In the genomic region with DNA sequence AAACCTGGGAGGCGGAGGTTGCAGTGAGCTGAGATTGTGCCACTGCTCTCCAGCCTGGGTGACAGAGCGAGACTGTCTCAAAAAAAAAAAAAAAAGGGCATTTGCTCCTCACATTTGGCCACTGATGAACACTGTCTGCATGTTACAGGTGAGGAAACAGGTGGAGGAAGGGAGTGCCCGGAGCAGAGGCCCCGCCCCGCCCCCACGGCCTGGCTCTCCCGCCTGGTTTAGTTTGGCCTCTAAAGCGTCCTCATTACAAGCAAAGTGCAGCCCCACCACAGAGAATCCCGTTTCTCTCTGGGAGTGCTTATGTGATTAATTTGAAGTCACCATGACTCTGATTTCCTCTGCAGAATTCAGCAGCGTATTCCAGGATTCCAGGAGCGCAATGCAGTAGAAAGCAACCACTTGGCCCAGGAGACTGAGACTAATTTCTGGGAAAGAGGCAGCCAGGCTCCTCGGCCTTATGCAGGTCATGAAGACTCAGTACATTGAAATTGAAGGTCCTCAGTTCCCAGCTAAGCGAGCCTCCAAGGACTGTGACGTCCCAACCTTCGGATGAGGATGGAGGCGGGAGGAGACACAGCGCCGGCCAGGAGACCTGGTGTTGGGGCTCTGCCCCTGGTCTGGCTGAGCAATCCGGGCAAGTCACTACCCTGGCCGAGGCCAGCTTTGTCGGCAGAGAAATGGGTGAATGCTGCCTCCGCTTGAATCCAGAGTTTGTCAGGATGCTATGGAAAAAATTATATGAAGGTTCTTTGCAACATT, we compare ENCODE assay signal across 1 cellular context.
TF ChIP-seq lines count a peak whose summit lies in the region.

No MANE protein-coding gene starts in this region.

TF ChIP-seq in IMR-90, 13 proteins besides CTCF, POLR2A, EP300 and RAD21:
- TF ChIP-seq MAFK (IDR thresholded peaks at IDR 0.05; ENCODE audit: low read depth, low read length), result no peak
- no peak for TF ChIP-seq BHLHE40 (IDR thresholded peaks at IDR 0.05; ENCODE audit: low read depth, low read length)
- no peak for TF ChIP-seq RFX5 (IDR thresholded peaks at IDR 0.05; ENCODE audit: low read depth, low read length)
- no peak for TF ChIP-seq CEBPB (IDR thresholded peaks at IDR 0.05; ENCODE audit: low read depth, low read length)
- no peak for TF ChIP-seq CHD1 (IDR thresholded peaks at IDR 0.05; ENCODE audit: low read depth, low read length)
- no peak for TF ChIP-seq SMC3 (IDR thresholded peaks at IDR 0.05; ENCODE audit: low read depth, low read length)
- no peak for TF ChIP-seq MXI1 (IDR thresholded peaks at IDR 0.05; ENCODE audit: borderline replicate concordance, low read depth, low read length)
- TF ChIP-seq RCOR1 (IDR thresholded peaks at IDR 0.05; ENCODE audit: insufficient replicate concordance, low read length), result no peak
- TF ChIP-seq USF2 (IDR thresholded peaks at IDR 0.05; ENCODE audit: low read depth, low read length), result no peak
- TF ChIP-seq FOS (IDR thresholded peaks at IDR 0.05; ENCODE audit: low read depth, low read length), result no peak
- TF ChIP-seq NFE2L2 (IDR thresholded peaks at IDR 0.05; ENCODE audit: low read depth, low read length), result no peak
- no peak for TF ChIP-seq MAZ (IDR thresholded peaks at IDR 0.05; ENCODE audit: borderline replicate concordance, low read depth, low read length)
- TF ChIP-seq, protein P1, sequence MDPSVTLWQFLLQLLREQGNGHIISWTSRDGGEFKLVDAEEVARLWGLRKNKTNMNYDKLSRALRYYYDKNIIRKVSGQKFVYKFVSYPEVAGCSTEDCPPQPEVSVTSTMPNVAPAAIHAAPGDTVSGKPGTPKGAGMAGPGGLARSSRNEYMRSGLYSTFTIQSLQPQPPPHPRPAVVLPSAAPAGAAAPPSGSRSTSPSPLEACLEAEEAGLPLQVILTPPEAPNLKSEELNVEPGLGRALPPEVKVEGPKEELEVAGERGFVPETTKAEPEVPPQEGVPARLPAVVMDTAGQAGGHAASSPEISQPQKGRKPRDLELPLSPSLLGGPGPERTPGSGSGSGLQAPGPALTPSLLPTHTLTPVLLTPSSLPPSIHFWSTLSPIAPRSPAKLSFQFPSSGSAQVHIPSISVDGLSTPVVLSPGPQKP (IDR thresholded peaks at IDR 0.05; ENCODE audit: borderline replicate concordance, low read depth, low read length), result no peak
TF ChIP-seq in IMR-90: peak in this region for 0.
